10 cellular contexts compared by ENCODE assay signal in genomic region chr12:105922670-105923102, GRCh38.
A peak's percentile ranks its signal among the peaks of the same experiment; 100 is the strongest.
DNase-seq lines count a peak whose midpoint lies in the region; ATAC-seq and FAIRE-seq lines count a peak whose summit lies in the region.
"Had no signal": no experiment of that assay in that cellular context is flagged by ENCODE, and none has a peak within 500 bp of the region (broad histone marks: within the 10 kb centered on the region; RNA-seq: fewer than 3 reads in every experiment).

No MANE protein-coding gene starts in this region.

- no CpG with 5 or more reads among the region's 5 CpGs for WGBS in trophoblast cell (ENCODE audit: extremely low coverage, insufficient coverage, insufficient read length)

- H3K27ac ChIP-seq in trophoblast cell (ENCODE audit: low read depth, low read length), result no peak overlapping the region

- H3K27me3 ChIP-seq in trophoblast cell (ENCODE audit: insufficient read depth, low read length), result no peaks in the 10 kb centered on the region

- peak overlapping the region; percentile 93 for H4K91ac ChIP-seq in trophoblast cell (ENCODE audit: low read depth, low read length)

- peak; percentile 77 for DNase-seq in EL
- peak; percentile 48 for DNase-seq in NCI-H345 (lab: John Stamatoyannopoulos, UW)
- DNase-seq in dermis blood vessel endothelial cell, result peak; percentile 29
- DNase-seq in trophoblast cell, result no peak
- no peak for DNase-seq in NCI-H1048 (lab: John Stamatoyannopoulos, UW)
- DNase-seq in frontal cortex (ENCODE audit: low spot score in 2 of 2), result no peak
- no peak for DNase-seq in DMS79 treated with DMSO at 0.1 percent for 48 hours (lab: John Stamatoyannopoulos, UW)
- DNase-seq: glutamatergic neuron, KG1 had no signal

- H3K14ac ChIP-seq in trophoblast cell (ENCODE audit: low read length), result peak overlapping the region; percentile 55

- no peak for ATAC-seq in HG02885 (IDR thresholded peaks at IDR 0.05; ENCODE audit: poor library complexity, unreplicated experiment)

- peaks cover 3 to 14% of the 10 kb centered on the region in 2 experiments for H3K4me1 ChIP-seq in trophoblast cell (ENCODE audit: control insufficient read depth in 1 of 2, insufficient read depth in 2 of 2, low read length in 2 of 2)

- H3K23ac ChIP-seq in trophoblast cell (ENCODE audit: low read length), result no peak overlapping the region

- H4K8ac ChIP-seq in trophoblast cell (ENCODE audit: low read depth, low read length), result peak overlapping the region; percentile 6

- H2BK5ac ChIP-seq in trophoblast cell (ENCODE audit: low read depth, low read length, poor library complexity), result peak overlapping the region; percentile 85

- peak overlapping the region; percentile 87 for H3K18ac ChIP-seq in trophoblast cell (ENCODE audit: low read length)

- peak overlapping the region; percentile 98 for H2BK12ac ChIP-seq in trophoblast cell (ENCODE audit: low read length)

- peak overlapping the region; percentile 95 for H2BK120ac ChIP-seq in trophoblast cell (ENCODE audit: insufficient read depth, low read length, poor library complexity)

- peaks cover 5% of the 10 kb centered on the region for H3K79me2 ChIP-seq in trophoblast cell (ENCODE audit: control insufficient read depth, insufficient read depth, low read length, poor library complexity)

- H3K79me1 ChIP-seq in trophoblast cell (ENCODE audit: low read length), result peaks cover 35% of the 10 kb centered on the region

- no peak overlapping the region for H3K4me2 ChIP-seq in trophoblast cell (ENCODE audit: low read length)

- H3K9me3 ChIP-seq in trophoblast cell (ENCODE audit: insufficient read depth, low read depth, low read length), result no peaks in the 10 kb centered on the region

- H3K36me3 ChIP-seq in trophoblast cell (ENCODE audit: control insufficient read depth in 1 of 2, insufficient read depth in 2 of 2, low read length in 2 of 2), result no peaks in the 10 kb centered on the region

- H4K12ac ChIP-seq in trophoblast cell (ENCODE audit: low read depth, low read length), result no peak overlapping the region

- no peak overlapping the region for H3K4ac ChIP-seq in trophoblast cell (ENCODE audit: low read depth, low read length)

- H3K9ac ChIP-seq in trophoblast cell (ENCODE audit: low read length), result no peak overlapping the region

- no peak for FAIRE-seq in frontal cortex (lab: Jason Lieb, UNC)

- peak overlapping the region; percentile 0 for H2AK5ac ChIP-seq in trophoblast cell (ENCODE audit: low read length)

- H3K4me3 ChIP-seq in trophoblast cell (ENCODE audit: low read depth, low read length), result no peak overlapping the region

- H2AFZ ChIP-seq in trophoblast cell (ENCODE audit: insufficient read depth, low read length, poor library complexity), result peak overlapping the region; percentile 58

Comparison
In these comparisons a context has a peak if more than half of its experiments do, and no peak if none do; other contexts are left out.
1. DNase-seq: peak in EL (single experiment), NCI-H345 (single experiment) and dermis blood vessel endothelial cell (single experiment); none in trophoblast cell (0 of 2), NCI-H1048 (single experiment), frontal cortex (0 of 2) and DMS79 treated with DMSO at 0.1 percent for 48 hours (single experiment).